ENCODE assay signal across 13 cellular contexts in genomic region chr17:72386619-72387237, GRCh38.
A peak's percentile ranks its signal among the peaks of the same experiment; 100 is the strongest.
DNase-seq lines count a peak whose midpoint lies in the region; ATAC-seq, FAIRE-seq and TF ChIP-seq lines count a peak whose summit lies in the region.
"Had no signal": no experiment of that assay in that cellular context is flagged by ENCODE, and none has a peak within 500 bp of the region (broad histone marks: within the 10 kb centered on the region; RNA-seq: fewer than 3 reads in every experiment).

No MANE protein-coding gene starts in this region.

- 51% methylated on average over 5 of the region's 5 CpGs for WGBS in HepG2 (ENCODE audit: low lambda C conversion rate)
- 55% methylated on average over 3 of the region's 5 CpGs for WGBS in right lobe of liver (ENCODE audit: insufficient coverage, low coverage, low lambda C conversion rate, missing lambda C conversion rate)

- in situ Hi-C loops in HepG2 (cut with HindIII; ENCODE audit: extremely low pct_ligation_motif_present, low pct_unique_long_range_greater_than_20kb): no loop called here
- in situ Hi-C loops in brain microvascular endothelial cell (cut with HindIII; ENCODE audit: low pct_ligation_motif_present, low sequenced_read_pairs): no loop called here

- no peak overlapping the region for H3K4me3 ChIP-seq in HepG2 (replicated peaks in 1 of 3; ENCODE audit: insufficient read depth in 1 of 3, low read depth in 2 of 3, low read length in 3 of 3)
- no peak overlapping the region for H3K4me3 ChIP-seq in right lobe of liver
- no peak overlapping the region for H3K4me3 ChIP-seq in brain microvascular endothelial cell (ENCODE audit: low read depth, low read length)
- H3K4me3 ChIP-seq: mucosa of descending colon, thyroid gland had no signal

- TF ChIP-seq RAD21 in HepG2 (CRISPR knock-in tag; IDR thresholded peaks at IDR 0.05): no peak

- no peaks in the 10 kb centered on the region for H3K9me3 ChIP-seq in HepG2 (ENCODE audit: low read length)
- no peaks in the 10 kb centered on the region for H3K9me3 ChIP-seq in right lobe of liver
- H3K9me3 ChIP-seq: mucosa of descending colon, thyroid gland had no signal

- peak; percentile 72 for FAIRE-seq in HepG2 (lab: Jason Lieb, UNC)

- POLR2A ChIA-PET in HepG2 (lab: Yijun Ruan, JAX): interaction anchor here (0.6 to 2.3 kb wide), 11 partner anchors 9 to 266 kb away, joined by 3 to 5 read pairs (median 4); partner anchors contain the start of gene SOX9

- no TSS peak for BruUV-seq in HepG2 (replicated peaks; lab: Mats Ljungman, UMichigan)

- peak; percentile 84 for ATAC-seq in HepG2
- no peak for ATAC-seq in right lobe of liver
- ATAC-seq in Right ventricle myocardium superior (ENCODE audit: poor library complexity): no peak

- H3K27ac ChIP-seq in HepG2 (ENCODE audit: extremely low read length, insufficient read depth, low read length) (peak overlapping the region; percentile 57), right lobe of liver (no peak overlapping the region), brain microvascular endothelial cell (peak overlapping the region; percentile 43)
- H3K27ac ChIP-seq: HL-60 had no signal

- CTCF ChIA-PET in HepG2 (lab: Yijun Ruan, JAX; ENCODE audit: low intra/inter-chr PET ratio, low total read pairs): no interaction called here

- peak overlapping the region; percentile 25 for H3K4me2 ChIP-seq in HepG2 (ENCODE audit: low read depth, low read length)

- intact Hi-C loops in HepG2 (cut with micrococcal nuclease; ENCODE audit: unreplicated experiment) (loop anchor here (2.0 kb wide), 1 partner anchor 26 kb away; no protein-coding TSS in a partner anchor), right lobe of liver (cut with DNase I) (no loop called here), Right ventricle myocardium superior (cut with DNase I) (no loop called here)

- H3K27me3 ChIP-seq in HepG2 (ENCODE audit: control insufficient read depth in 1 of 2, insufficient read depth in 2 of 2, low read length in 2 of 2): no peaks in the 10 kb centered on the region
- no peaks in the 10 kb centered on the region for H3K27me3 ChIP-seq in right lobe of liver
- no peaks in the 10 kb centered on the region for H3K27me3 ChIP-seq in brain microvascular endothelial cell (replicated peaks)
- H3K27me3 ChIP-seq: thyroid gland had no signal

- TF ChIP-seq EP300 in HepG2 (IDR thresholded peaks at IDR 0.05; ENCODE audit: low read depth in 2 of 2, low read length in 2 of 2): peak in 1 of 2 experiments; percentile 93; a peak in 2 of 4 replicates
- peak; percentile 87; the same call in 1 of the 2 replicates for TF ChIP-seq EP300 in HepG2 (CRISPR knock-in tag; IDR thresholded peaks at IDR 0.05; ENCODE audit: borderline replicate concordance)

- DNase-seq in HepG2 (ENCODE audit: low spot score) (peak; percentile 97), right lobe of liver (no peak), NCI-H345 (lab: John Stamatoyannopoulos, UW) (peak; percentile 73), brain microvascular endothelial cell (no peak), Ammon's horn (ENCODE audit: low spot score) (no peak), globus pallidus (ENCODE audit: low spot score) (no peak), Right ventricle myocardium superior (no peak)
- DNase-seq in stimulated activated CD4-positive, alpha-beta T cell treated with anti-CD3 and anti-CD28 coated beads, Interleukin-2, amount 100 ng/mL, for 24 hours: no peak
- DNase-seq: activated CD4-positive, CD25-positive, alpha-beta regulatory T cell treated with anti-CD3 and anti-CD28 coated beads, Interleukin-2, amount 50 U/mL, for 72 hours; GF-D8; mucosa of descending colon had no signal

- H4K20me1 ChIP-seq in HepG2 (ENCODE audit: insufficient read depth, low read length): no peaks in the 10 kb centered on the region

- no peak for TF ChIP-seq POLR2A in HepG2 (IDR thresholded peaks at IDR 0.05; ENCODE audit: insufficient read depth in 1 of 2, low read depth in 2 of 2, low read length in 2 of 2)
- no peak for TF ChIP-seq POLR2A in right lobe of liver (IDR thresholded peaks at IDR 0.05)

- H3K9ac ChIP-seq in HepG2 (ENCODE audit: insufficient read depth, low read depth, low read length): peak overlapping the region; percentile 4; the same call in 1 of the 2 replicates

- H3K36me3 ChIP-seq in HepG2 (replicated peaks in 1 of 2; ENCODE audit: control insufficient read depth in 1 of 2, insufficient read depth in 2 of 2, low read length in 2 of 2) (peaks cover 1 to 10% of the 10 kb centered on the region in 2 experiments; a peak in 3 of 5 replicates), right lobe of liver (no peaks in the 10 kb centered on the region), brain microvascular endothelial cell (replicated peaks) (no peaks in the 10 kb centered on the region)
- H3K36me3 ChIP-seq: thyroid gland had no signal

- no peak overlapping the region for H2AFZ ChIP-seq in HepG2 (ENCODE audit: low read length)

- H3K4me1 ChIP-seq in HepG2 (ENCODE audit: insufficient read depth, low read length) (peaks cover 76% of the 10 kb centered on the region), right lobe of liver (no peaks in the 10 kb centered on the region)

- H3K79me2 ChIP-seq in HepG2 (ENCODE audit: insufficient read depth, low read length): no peaks in the 10 kb centered on the region

- TF ChIP-seq CTCF in HepG2 (CRISPR knock-in tag; IDR thresholded peaks at IDR 0.05) (no peak), right lobe of liver (IDR thresholded peaks at IDR 0.05) (no peak), brain microvascular endothelial cell (IDR thresholded peaks at IDR 0.05; ENCODE audit: low read depth, low read length, missing control alignments) (no peak)

TF ChIP-seq in HepG2, 621 proteins besides CTCF, POLR2A, EP300 and RAD21 (continues in another document):
- TF ChIP-seq CREM (IDR thresholded peaks at IDR 0.05) (peak; percentile 73), CREM (CRISPR knock-in tag; IDR thresholded peaks at IDR 0.05) (no peak), AFF4 (CRISPR knock-in tag; IDR thresholded peaks at IDR 0.05) (no peak; the same call in 1 of the 2 replicates), ZNF383 (CRISPR knock-in tag; IDR thresholded peaks at IDR 0.05; ENCODE audit: borderline replicate concordance) (no peak), ZNF747 (CRISPR knock-in tag; IDR thresholded peaks at IDR 0.05; ENCODE audit: borderline replicate concordance) (no peak), CCDC6 (CRISPR knock-in tag; IDR thresholded peaks at IDR 0.05) (peak; percentile 24; the same call in 1 of the 2 replicates), ZFP37 (CRISPR knock-in tag; IDR thresholded peaks at IDR 0.05; ENCODE audit: borderline replicate concordance) (no peak), POLR2AphosphoS5 (IDR thresholded peaks at IDR 0.05; ENCODE audit: low read depth, low read length) (no peak), FOXO4 (CRISPR knock-in tag; conservative IDR thresholded peaks at IDR 0.05) (no peak), ZNF430 (CRISPR knock-in tag; IDR thresholded peaks at IDR 0.05) (no peak), ATRX (CRISPR knock-in tag; IDR thresholded peaks at IDR 0.05; ENCODE audit: borderline replicate concordance) (no peak), ZNF75D (CRISPR knock-in tag; IDR thresholded peaks at IDR 0.05; ENCODE audit: borderline replicate concordance) (no peak), RBM39 (IDR thresholded peaks at IDR 0.05; ENCODE audit: low read depth, low read length, poor library complexity, severe bottlenecking) (no peak), CENPBD1 (CRISPR knock-in tag; IDR thresholded peaks at IDR 0.05; ENCODE audit: borderline replicate concordance, low read depth) (no peak)

Comparison
In these comparisons a context has a peak if more than half of its experiments do, and no peak if none do; other contexts are left out.
1. DNase-seq: peak in HepG2 (single experiment) and NCI-H345 (single experiment); none in right lobe of liver (0 of 3), brain microvascular endothelial cell (single experiment), Ammon's horn (single experiment), globus pallidus (single experiment), stimulated activated CD4-positive, alpha-beta T cell treated with anti-CD3 and anti-CD28 coated beads, Interleukin-2, amount 100 ng/mL, for 24 hours (0 of 2) and Right ventricle myocardium superior (single experiment).
2. H3K27ac ChIP-seq: peak in HepG2 (single experiment) and brain microvascular endothelial cell (single experiment); none in right lobe of liver (0 of 3).